Comparison of ENCODE assay signal across 1 cellular context in the genomic region with DNA sequence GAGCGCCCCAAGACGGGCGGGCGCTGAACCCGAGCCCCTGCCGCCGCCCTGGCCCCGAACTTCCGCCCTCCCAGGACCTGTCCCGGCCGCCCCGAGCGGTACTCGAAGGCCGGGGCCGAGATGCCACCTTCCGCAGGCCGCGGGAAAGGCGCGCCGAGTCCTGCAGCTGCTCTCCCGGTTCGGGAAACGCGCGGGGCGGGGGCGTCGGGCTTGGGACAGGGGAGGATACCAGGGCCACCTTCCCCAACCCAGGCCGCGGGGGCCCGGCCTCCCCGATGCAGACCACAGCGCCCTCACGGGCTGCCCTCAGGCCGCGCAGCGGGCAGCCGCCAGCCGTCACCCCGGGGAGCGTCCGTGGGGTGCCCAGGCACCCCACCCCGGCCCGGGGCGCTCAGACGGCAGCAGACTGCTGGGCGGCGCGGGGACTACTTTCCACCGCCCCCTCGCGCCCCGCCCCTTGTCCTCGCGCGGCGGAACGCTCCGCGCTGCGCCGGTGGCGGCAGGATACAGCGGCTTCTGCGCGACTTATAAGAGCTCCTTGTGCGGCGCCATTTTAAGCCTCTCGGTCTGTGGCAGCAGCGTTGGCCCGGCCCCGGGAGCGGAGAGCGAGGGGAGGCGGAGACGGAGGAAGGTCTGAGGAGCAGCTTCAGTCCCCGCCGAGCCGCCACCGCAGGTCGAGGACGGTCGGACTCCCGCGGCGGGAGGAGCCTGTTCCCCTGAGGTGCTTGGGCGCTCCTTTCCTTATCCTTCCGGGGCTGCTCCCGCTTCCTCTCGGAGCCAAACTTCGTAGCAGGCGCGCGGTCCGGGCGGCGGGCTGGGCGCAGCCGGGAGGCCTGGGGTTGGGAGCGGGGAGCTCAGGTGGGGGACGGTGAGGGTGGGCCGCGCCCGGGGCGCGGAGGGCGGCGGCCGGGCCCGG.
TF ChIP-seq lines count a peak whose summit lies in the region.

CTNNB1 (plus strand) TSS at position 556 of the 916 bp plus-strand sequence. CDS start 24,564 bp downstream, outside the sequence.

TF ChIP-seq in H1, 55 proteins besides CTCF, POLR2A, EP300 and RAD21:
- no peak for TF ChIP-seq RFX5 (IDR thresholded peaks at IDR 0.05; ENCODE audit: borderline replicate concordance, low read depth, low read length)
- peak; percentile 6; the same call in 1 of the 2 replicates for TF ChIP-seq BRCA1 (IDR thresholded peaks at IDR 0.05; ENCODE audit: low read depth, low read length)
- TF ChIP-seq JUN (IDR thresholded peaks at IDR 0.05; ENCODE audit: low read depth, low read length), result no peak
- TF ChIP-seq TAF1 (IDR thresholded peaks at IDR 0.05; ENCODE audit: low read depth, low read length), result peak; percentile 99
- TF ChIP-seq HDAC2 (IDR thresholded peaks at IDR 0.05; ENCODE audit: borderline replicate concordance in 1 of 2, low read depth in 2 of 2, low read length in 2 of 2), result peak in 1 of 2 experiments; percentile 67; a peak in 2 of 4 replicates
- TF ChIP-seq EZH2 (IDR thresholded peaks at IDR 0.05; ENCODE audit: low read depth, low read length, severe bottlenecking), result no peak
- TF ChIP-seq ASH2L (IDR thresholded peaks at IDR 0.05; ENCODE audit: low read length), result peak; percentile 73
- TF ChIP-seq FOSL1 (IDR thresholded peaks at IDR 0.05; ENCODE audit: insufficient read depth, low read depth, low read length), result peak; percentile 74; the same call in 1 of the 2 replicates
- no peak for TF ChIP-seq SAP30 (IDR thresholded peaks at IDR 0.05; ENCODE audit: insufficient read depth, insufficient replicate concordance, low read length)
- no peak for TF ChIP-seq ATF3 (IDR thresholded peaks at IDR 0.05; ENCODE audit: insufficient read depth, low read depth, low read length)
- peak; percentile 80; the same call in 1 of the 2 replicates for TF ChIP-seq RBBP5 (IDR thresholded peaks at IDR 0.05; ENCODE audit: borderline replicate concordance, low read depth, low read length)
- peak; percentile 71; the same call in 1 of the 2 replicates for TF ChIP-seq GTF2F1 (IDR thresholded peaks at IDR 0.05; ENCODE audit: borderline replicate concordance, low read depth, low read length)
- peak; percentile 99 for TF ChIP-seq PHF8 (conservative IDR thresholded peaks at IDR 0.05; ENCODE audit: low read depth, low read length)
- TF ChIP-seq, protein P1, sequence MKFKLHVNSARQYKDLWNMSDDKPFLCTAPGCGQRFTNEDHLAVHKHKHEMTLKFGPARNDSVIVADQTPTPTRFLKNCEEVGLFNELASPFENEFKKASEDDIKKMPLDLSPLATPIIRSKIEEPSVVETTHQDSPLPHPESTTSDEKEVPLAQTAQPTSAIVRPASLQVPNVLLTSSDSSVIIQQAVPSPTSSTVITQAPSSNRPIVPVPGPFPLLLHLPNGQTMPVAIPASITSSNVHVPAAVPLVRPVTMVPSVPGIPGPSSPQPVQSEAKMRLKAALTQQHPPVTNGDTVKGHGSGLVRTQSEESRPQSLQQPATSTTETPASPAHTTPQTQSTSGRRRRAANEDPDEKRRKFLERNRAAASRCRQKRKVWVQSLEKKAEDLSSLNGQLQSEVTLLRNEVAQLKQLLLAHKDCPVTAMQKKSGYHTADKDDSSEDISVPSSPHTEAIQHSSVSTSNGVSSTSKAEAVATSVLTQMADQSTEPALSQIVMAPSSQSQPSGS (IDR thresholded peaks at IDR 0.05; ENCODE audit: low read length), result no peak
- peak; percentile 97 for TF ChIP-seq POLR2AphosphoS5 (IDR thresholded peaks at IDR 0.05; ENCODE audit: low read depth, low read length)
- TF ChIP-seq SIX5 (IDR thresholded peaks at IDR 0.05; ENCODE audit: low read depth, low read length), result no peak
- no peak for TF ChIP-seq BCL11A (IDR thresholded peaks at IDR 0.05; ENCODE audit: low read depth in 2 of 2, low read length in 2 of 2)
- TF ChIP-seq SP1 (IDR thresholded peaks at IDR 0.05; ENCODE audit: low read depth, low read length), result peak; percentile 91
- peak; percentile 80 for TF ChIP-seq CREB1 (IDR thresholded peaks at IDR 0.05)
- TF ChIP-seq, protein P2, sequence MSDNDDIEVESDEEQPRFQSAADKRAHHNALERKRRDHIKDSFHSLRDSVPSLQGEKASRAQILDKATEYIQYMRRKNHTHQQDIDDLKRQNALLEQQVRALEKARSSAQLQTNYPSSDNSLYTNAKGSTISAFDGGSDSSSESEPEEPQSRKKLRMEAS (IDR thresholded peaks at IDR 0.05), result peak; percentile 72
- TF ChIP-seq YY1 (IDR thresholded peaks at IDR 0.05; ENCODE audit: low read depth, low read length), result peak; percentile 98
- no peak; the same call in 1 of the 2 replicates for TF ChIP-seq KDM1A (IDR thresholded peaks at IDR 0.05; ENCODE audit: borderline replicate concordance, low read length)
- TF ChIP-seq SIN3A (conservative IDR thresholded peaks at IDR 0.05 in 1 of 2, IDR thresholded peaks at IDR 0.05 in 1 of 2; ENCODE audit: low read depth in 1 of 2, low read length in 2 of 2), result peak; percentile 55 to 85; a peak in 3 of 4 replicates
- TF ChIP-seq EGR1 (IDR thresholded peaks at IDR 0.05; ENCODE audit: borderline replicate concordance, low read depth, low read length), result peak; percentile 94
- TF ChIP-seq TCF12 (IDR thresholded peaks at IDR 0.05; ENCODE audit: low read depth, low read length), result 0 out of 2 replicates have a peak, but pooled peaks have one; percentile 61
- TF ChIP-seq SP4 (IDR thresholded peaks at IDR 0.05; ENCODE audit: low read length), result peak; percentile 92
- no peak for TF ChIP-seq SUZ12 (IDR thresholded peaks at IDR 0.05; ENCODE audit: low read length)
- no peak for TF ChIP-seq KDM5A (IDR thresholded peaks at IDR 0.05; ENCODE audit: low read length)
- no peak for TF ChIP-seq HDAC6 (IDR thresholded peaks at IDR 0.05; ENCODE audit: low read depth, low read length)
- TF ChIP-seq E2F6 (IDR thresholded peaks at IDR 0.05), result no peak
- TF ChIP-seq KDM4A (IDR thresholded peaks at IDR 0.05; ENCODE audit: low read depth, low read length, severe bottlenecking), result peak; percentile 90
- peak; percentile 96 for TF ChIP-seq CHD2 (IDR thresholded peaks at IDR 0.05; ENCODE audit: low read length)
- no peak; the same call in 1 of the 2 replicates for TF ChIP-seq BACH1 (IDR thresholded peaks at IDR 0.05; ENCODE audit: low read length)
- peak; percentile 73 for TF ChIP-seq TEAD4 (IDR thresholded peaks at IDR 0.05; ENCODE audit: low read depth, low read length)
- TF ChIP-seq CTBP2 (IDR thresholded peaks at IDR 0.05; ENCODE audit: borderline replicate concordance, insufficient read depth, insufficient read length, low read length), result no peak
- 0 out of 2 replicates have a peak, but pooled peaks have one; percentile 52 for TF ChIP-seq POU5F1 (IDR thresholded peaks at IDR 0.05; ENCODE audit: low read depth, low read length)
- peak; percentile 98 for TF ChIP-seq TBP (IDR thresholded peaks at IDR 0.05; ENCODE audit: low read depth, low read length)
- TF ChIP-seq SIRT6 (IDR thresholded peaks at IDR 0.05; ENCODE audit: low read length), result no peak
- TF ChIP-seq SRF (IDR thresholded peaks at IDR 0.05; ENCODE audit: low read depth, low read length), result 0 out of 2 replicates have a peak, but pooled peaks have one; percentile 20
- TF ChIP-seq TAF7 (optimal IDR thresholded peaks at IDR 0.05; ENCODE audit: borderline replicate concordance, low read depth, low read length), result peak; percentile 99
- TF ChIP-seq GABPA (IDR thresholded peaks at IDR 0.05; ENCODE audit: borderline replicate concordance, insufficient read depth, low read length), result peak; percentile 73; the same call in 1 of the 2 replicates
